In the genomic region with DNA sequence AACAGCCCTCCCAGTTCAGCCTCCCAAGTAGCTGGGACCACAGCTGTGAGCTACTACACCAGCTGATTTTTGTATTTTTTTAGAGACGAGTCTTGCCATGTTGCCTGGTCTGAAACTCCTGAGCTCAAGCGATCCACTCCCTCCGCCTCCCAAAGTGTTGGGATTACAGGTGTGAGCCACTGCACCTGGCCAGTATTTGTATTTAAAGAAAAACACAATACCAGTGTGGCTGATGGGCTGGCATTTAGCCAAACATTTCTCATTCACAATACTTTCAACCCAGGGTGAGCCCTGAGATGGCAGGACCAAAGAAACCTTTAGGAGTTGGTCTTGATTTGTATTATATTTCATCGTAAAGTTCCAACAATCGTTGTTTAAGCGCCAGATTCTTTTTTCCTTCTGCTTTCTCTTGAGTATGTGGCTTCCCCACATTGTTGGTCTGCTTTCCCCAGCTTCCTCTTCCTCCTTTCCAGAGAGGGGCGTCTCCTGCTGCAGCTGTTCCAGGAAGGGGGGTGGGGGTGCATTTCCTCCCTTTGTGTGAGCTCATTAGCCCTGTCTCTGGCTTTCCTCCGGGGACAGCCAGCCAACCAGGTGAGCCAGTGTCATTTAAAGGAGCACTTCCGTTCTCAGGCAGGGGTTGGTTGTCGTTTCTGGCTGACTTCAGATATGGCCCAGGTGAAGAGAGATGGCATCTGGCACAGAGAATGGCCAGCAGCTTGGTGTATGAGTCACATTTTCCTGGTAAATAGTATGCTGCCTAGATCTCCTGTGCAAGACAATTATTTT, we compare ENCODE assay signal across 8 cellular contexts.
DNase-seq lines count a peak whose midpoint lies in the region; ATAC-seq and TF ChIP-seq lines count a peak whose summit lies in the region.

No MANE protein-coding gene starts in this region.

- no peaks in the 10 kb centered on the region for H3K36me3 ChIP-seq in rectal smooth muscle tissue (ENCODE audit: control insufficient read depth, insufficient read depth, low read length)

- peaks cover 6% of the 10 kb centered on the region for H3K4me1 ChIP-seq in foreskin keratinocyte
- H3K4me1 ChIP-seq in rectal smooth muscle tissue (ENCODE audit: control insufficient read depth, insufficient read depth, low read length) = no peaks in the 10 kb centered on the region

- DNase-seq in COLO668 (lab: John Stamatoyannopoulos, UW; ENCODE audit: unreplicated experiment) (peak; percentile 94), NCI-H146 treated with DMSO at 0.1 percent for 48 hours (lab: John Stamatoyannopoulos, UW; ENCODE audit: unreplicated experiment) (peak; percentile 99), foreskin keratinocyte (peak in 1 of 2 donors; percentile 42), G401 (ENCODE audit: low spot score) (no peak)
- peak; percentile 11 for DNase-seq in activated CD4-positive, alpha-beta T cell treated with anti-CD3 and anti-CD28 coated beads for 1 hour

- H3K9ac ChIP-seq in rectal smooth muscle tissue (ENCODE audit: low read length) = no peak overlapping the region

- in situ Hi-C loops in G401 (cut with HindIII; ENCODE audit: low sequenced_read_pairs) = no loop called here

- no peaks in the 10 kb centered on the region for H3K27me3 ChIP-seq in foreskin keratinocyte
- no peaks in the 10 kb centered on the region for H3K27me3 ChIP-seq in rectal smooth muscle tissue (ENCODE audit: control insufficient read depth, insufficient read depth, low read length)

- no peak overlapping the region for H3K4me3 ChIP-seq in rectal smooth muscle tissue (ENCODE audit: low read length)

- H3K27ac ChIP-seq in foreskin keratinocyte (no peak overlapping the region), rectal smooth muscle tissue (ENCODE audit: low read depth, low read length) (peak overlapping the region; percentile 8)

- ATAC-seq in foreskin keratinocyte (peak; percentile 59), GM21723 (IDR thresholded peaks at IDR 0.05; ENCODE audit: unreplicated experiment) (no peak), HG02588 (IDR thresholded peaks at IDR 0.05; ENCODE audit: unreplicated experiment) (no peak)

- no peak for TF ChIP-seq CTCF in foreskin keratinocyte (conservative IDR thresholded peaks at IDR 0.05)
